Comparison of ENCODE assay signal across 8 cellular contexts in the genomic region with DNA sequence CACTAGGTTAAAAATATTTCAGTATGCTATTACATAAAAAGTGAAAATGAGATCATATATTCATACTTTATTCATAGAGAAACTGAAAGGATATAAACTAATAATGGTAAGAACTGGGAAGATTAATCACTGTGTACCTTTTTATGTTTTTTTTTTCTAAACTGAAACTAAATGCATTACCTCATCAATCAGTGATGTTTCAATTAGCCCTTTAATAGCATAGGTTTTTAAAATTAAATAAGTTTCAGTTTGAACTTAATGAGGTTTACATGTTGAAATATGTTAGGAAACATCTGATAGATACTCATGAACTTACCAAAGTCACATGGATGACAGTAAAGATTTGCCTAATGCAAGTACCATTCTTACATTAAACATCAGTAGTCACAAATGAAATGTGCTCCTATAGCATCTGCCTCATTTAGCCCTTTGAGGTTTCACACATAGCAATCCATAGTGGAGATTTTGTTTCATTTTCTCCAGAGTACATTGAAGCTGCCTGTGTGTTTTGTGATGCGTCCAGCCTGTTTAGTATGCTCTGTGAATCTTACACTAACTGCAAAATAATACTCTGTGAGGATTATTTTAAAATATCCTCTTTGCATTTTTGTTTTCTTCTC. TPM values are rescaled to one million over a fixed set of nuclear protein-coding genes. Genes with fewer than 3 reads are reported as not detected.
DNase-seq lines count a peak whose midpoint lies in the region; ATAC-seq, FAIRE-seq and TF ChIP-seq lines count a peak whose summit lies in the region.

No MANE protein-coding gene starts in this region.

- H3K4me3 ChIP-seq in esophagus squamous epithelium = peak overlapping the region in 1 of 4 donors; percentile 26
- H3K4me3 ChIP-seq in suprapubic skin = peak overlapping the region; percentile 2

- intact Hi-C loops in esophagus squamous epithelium (cut with DNase I) = no loop called here

- peak; percentile 68 for ATAC-seq in activated CD8-positive, alpha-beta memory T cell treated with anti-CD3 and anti-CD28 coated beads, Interleukin-2, amount 10 ng/mL, durations not matched to agents 7 days and 5 days
- ATAC-seq in HG03565 (IDR thresholded peaks at IDR 0.05; ENCODE audit: unreplicated experiment) = peak; percentile 41

- peak overlapping the region; percentile 55 for H3K4me3 Mint-ChIP-seq in activated CD8-positive, alpha-beta memory T cell treated with anti-CD3 and anti-CD28 coated beads, Interleukin-2, amount 10 ng/mL, durations not matched to agents 7 days and 5 days

- peak overlapping the region; percentile 83 for H3K27ac Mint-ChIP-seq in activated CD8-positive, alpha-beta memory T cell treated with anti-CD3 and anti-CD28 coated beads, Interleukin-2, amount 10 ng/mL, durations not matched to agents 7 days and 5 days

- H3K36me3 ChIP-seq in esophagus squamous epithelium (no peaks in the 10 kb centered on the region), suprapubic skin (no peaks in the 10 kb centered on the region)

- TF ChIP-seq POLR2A in esophagus squamous epithelium (IDR thresholded peaks at IDR 0.05) (no peak), suprapubic skin (IDR thresholded peaks at IDR 0.05) (no peak)

- peaks cover 4% of the 10 kb centered on the region for H3K9me3 Mint-ChIP-seq in activated CD8-positive, alpha-beta memory T cell treated with anti-CD3 and anti-CD28 coated beads, Interleukin-2, amount 10 ng/mL, durations not matched to agents 7 days and 5 days (ENCODE audit: low read depth)

- no peaks in the 10 kb centered on the region for H3K27me3 Mint-ChIP-seq in activated CD8-positive, alpha-beta memory T cell treated with anti-CD3 and anti-CD28 coated beads, Interleukin-2, amount 10 ng/mL, durations not matched to agents 7 days and 5 days

- TF ChIP-seq CTCF in esophagus squamous epithelium (IDR thresholded peaks at IDR 0.05) = no peak
- TF ChIP-seq CTCF in suprapubic skin (IDR thresholded peaks at IDR 0.05) = no peak

- CTCF ChIA-PET in activated CD8-positive, alpha-beta memory T cell treated with anti-CD3 and anti-CD28 coated beads, Interleukin-2, amount 10 ng/mL, durations not matched to agents 7 days and 5 days (lab: Charles Lee) = interaction anchor here (0.6 to 1.9 kb wide), 3 partner anchors 9 to 125 kb away, joined by 5 to 9 read pairs (median 6); a partner anchor contains a TSS

- TF ChIP-seq EP300 in suprapubic skin (IDR thresholded peaks at IDR 0.05) = no peak

- no peaks in the 10 kb centered on the region for H3K27me3 ChIP-seq in esophagus squamous epithelium
- no peaks in the 10 kb centered on the region for H3K27me3 ChIP-seq in suprapubic skin

- peaks cover 21% of the 10 kb centered on the region for H3K36me3 Mint-ChIP-seq in activated CD8-positive, alpha-beta memory T cell treated with anti-CD3 and anti-CD28 coated beads, Interleukin-2, amount 10 ng/mL, durations not matched to agents 7 days and 5 days

- H3K9me3 ChIP-seq in esophagus squamous epithelium (no peaks in the 10 kb centered on the region), suprapubic skin (no peaks in the 10 kb centered on the region)

- DNase-seq in activated CD8-positive, alpha-beta memory T cell treated with anti-CD3 and anti-CD28 coated beads, Interleukin-2, amount 10 ng/mL, durations not matched to agents 7 days and 5 days = no peak
- no peak for DNase-seq in activated CD8-positive, alpha-beta memory T cell treated with anti-CD3 and anti-CD28 coated beads, Interleukin-2, amount 50 U/mL, for 48 hours
- DNase-seq in esophagus squamous epithelium (lab: John Stamatoyannopoulos, UW) (no peak), suprapubic skin (ENCODE audit: low spot score in 2 of 2) (no peak), frontal cortex (ENCODE audit: low spot score in 2 of 2) (no peak), NCI-H82 treated with DMSO at 0.1 percent for 48 hours (lab: John Stamatoyannopoulos, UW; ENCODE audit: unreplicated experiment) (no peak), iPS-NIHi7 (ENCODE audit: extremely low spot score) (no peak)

- H3K4me1 ChIP-seq in esophagus squamous epithelium (peaks cover 0 to 44% (median 10%) of the 10 kb centered on the region in 3 donors), suprapubic skin (peaks cover 27% of the 10 kb centered on the region)

- H3K27ac ChIP-seq in esophagus squamous epithelium (peak overlapping the region in 3 of 4 donors; percentile 21 to 51 (median 42)), suprapubic skin (no peak overlapping the region)

- 63 to 76% methylated on average over 1 of the region's 1 CpG for WGBS in esophagus squamous epithelium, 2 donors
- 100% methylated on average over 1 of the region's 1 CpG for WGBS in suprapubic skin

- FAIRE-seq in frontal cortex (lab: Jason Lieb, UNC) = no peak

- peaks cover 51% of the 10 kb centered on the region for H3K4me1 Mint-ChIP-seq in activated CD8-positive, alpha-beta memory T cell treated with anti-CD3 and anti-CD28 coated beads, Interleukin-2, amount 10 ng/mL, durations not matched to agents 7 days and 5 days

RNA-seq across cellular contexts. Expression of a gene that starts 8.9 kb away (rescaled TPM):
- total RNA-seq in activated CD8-positive, alpha-beta memory T cell treated with anti-CD3 and anti-CD28 coated beads, Interleukin-2, amount 10 ng/mL, durations not matched to agents 7 days and 5 days = 10 to 100 TPM; 40.2 to 49.0 TPM
- total RNA-seq in esophagus squamous epithelium = 1 to 10 TPM; 1.5 to 9.0 (median 5.0) TPM
- 10 to 100 TPM; 29.9 to 51.2 (median 37.2) TPM for total RNA-seq in suprapubic skin
- total RNA-seq in frontal cortex = 68.9 TPM
